Comparison of ENCODE assay signal across 10 cellular contexts in the genomic region with DNA sequence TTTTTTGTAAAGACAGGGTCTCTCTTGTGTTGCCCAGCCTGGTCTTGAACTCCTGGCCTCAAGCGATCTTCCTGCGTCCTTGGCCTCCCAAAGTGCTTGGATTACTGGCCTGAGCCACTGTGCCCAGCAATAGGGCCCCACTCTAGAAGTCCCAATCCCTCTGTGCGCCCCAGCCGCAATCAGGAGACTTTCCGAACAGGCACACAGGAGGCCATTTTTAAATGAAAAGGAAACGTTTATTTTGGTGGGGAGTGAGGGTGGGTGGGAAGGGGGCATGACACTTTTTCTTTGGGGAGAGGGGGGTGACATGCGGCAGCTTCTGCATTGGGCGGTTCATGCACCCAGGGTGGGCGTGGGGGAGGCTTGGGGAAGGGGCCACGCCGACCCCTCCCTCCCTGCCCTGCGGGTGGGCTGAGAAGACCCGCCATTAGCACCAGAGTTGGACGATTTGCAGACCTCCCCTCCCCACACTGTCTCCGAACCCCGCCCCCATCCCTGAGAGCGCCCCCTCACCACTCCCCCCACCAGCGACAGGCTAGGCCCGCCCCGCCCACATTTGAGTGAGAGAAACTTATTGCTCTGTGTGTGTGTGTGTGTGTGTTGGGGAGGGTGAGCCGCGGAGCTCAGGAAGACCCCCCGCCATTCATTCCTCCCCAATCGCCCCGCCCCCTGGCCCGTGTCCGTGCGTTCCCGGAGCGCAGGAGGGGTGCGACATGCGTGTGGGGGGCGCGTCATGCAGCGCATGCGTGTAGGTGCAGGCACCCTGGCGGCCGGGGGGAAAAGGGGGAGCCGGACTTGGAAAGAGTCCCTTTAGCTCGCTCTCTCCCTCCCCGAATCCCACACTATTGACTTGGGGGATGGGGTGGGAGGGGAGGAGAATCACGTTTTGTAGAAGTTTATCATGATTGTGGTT. TPM values are rescaled to one million over a fixed set of nuclear protein-coding genes. Genes with fewer than 3 reads are reported as not detected.
DNase-seq lines count a peak whose midpoint lies in the region; ATAC-seq and TF ChIP-seq lines count a peak whose summit lies in the region.
"Had no signal": no experiment of that assay in that cellular context is flagged by ENCODE, and none has a peak within 500 bp of the region (broad histone marks: within the 10 kb centered on the region; RNA-seq: fewer than 3 reads in every experiment).

No MANE protein-coding gene starts in this region.

- H3K9me3 ChIP-seq in left ventricle myocardium inferior (replicated peaks) = peaks cover 11% of the 10 kb centered on the region
- no peaks in the 10 kb centered on the region for H3K9me3 ChIP-seq in testis
- H3K9me3 ChIP-seq in spleen = peaks cover 0 to 12% (median 0%) of the 10 kb centered on the region in 8 donors

- no peak overlapping the region for H3K27ac Mint-ChIP-seq in activated CD4-positive, alpha-beta memory T cell treated with anti-CD3 and anti-CD28 coated beads for 36 hours
- no peak overlapping the region for H3K27ac Mint-ChIP-seq in activated CD4-positive, alpha-beta memory T cell treated with anti-CD3 and anti-CD28 coated beads, Interleukin-2, amount 10 ng/mL, durations not matched to agents 7 days and 5 days
- H3K27ac Mint-ChIP-seq in activated naive CD4-positive, alpha-beta T cell treated with anti-CD3 and anti-CD28 coated beads, Interleukin-2, amount 50 U/mL, for 72 hours = no peak overlapping the region

- no peak overlapping the region for H3K27ac ChIP-seq in left ventricle myocardium inferior (replicated peaks)
- no peak overlapping the region for H3K27ac ChIP-seq in testis
- no peak overlapping the region for H3K27ac ChIP-seq in spleen

- intact Hi-C loops in activated CD4-positive, alpha-beta memory T cell treated with anti-CD3 and anti-CD28 coated beads for 36 hours (cut with micrococcal nuclease) = no loop called here
- intact Hi-C loops in left ventricle myocardium inferior (cut with micrococcal nuclease) = no loop called here
- intact Hi-C loops in testis (cut with DNase I; ENCODE audit: low total_unique reads) = no loop called here
- intact Hi-C loops in spleen (cut with DNase I; ENCODE audit: low total_unique reads) = no loop called here

- peak; percentile 14 for DNase-seq in activated CD4-positive, alpha-beta memory T cell treated with anti-CD3 and anti-CD28 coated beads for 36 hours
- no peak for DNase-seq in activated CD4-positive, alpha-beta memory T cell treated with anti-CD3 and anti-CD28 coated beads, Interleukin-2, amount 10 ng/mL, durations not matched to agents 7 days and 5 days
- DNase-seq in NCI-H510A treated with DMSO at 0.1 percent for 48 hours (lab: John Stamatoyannopoulos, UW) = peak; percentile 56
- no peak for DNase-seq in left ventricle myocardium inferior
- peak; percentile 29 for DNase-seq in testis
- no peak for DNase-seq in NCI-H2029 (lab: John Stamatoyannopoulos, UW)
- DNase-seq in activated naive CD4-positive, alpha-beta T cell treated with anti-CD3 and anti-CD28 coated beads, Interleukin-2, amount 50 U/mL, for 72 hours (ENCODE audit: low spot score in 2 of 2) = no peak
- no peak for DNase-seq in spleen
- DNase-seq: activated T-cell treated with anti-CD3 and anti-CD28 coated beads, Interleukin-2, amount 50 U/mL, for 4 hours had no signal

- CTCF ChIA-PET in activated CD4-positive, alpha-beta memory T cell treated with anti-CD3 and anti-CD28 coated beads for 36 hours (lab: Charles Lee) = no interaction called here
- CTCF ChIA-PET in activated CD4-positive, alpha-beta memory T cell treated with anti-CD3 and anti-CD28 coated beads, Interleukin-2, amount 10 ng/mL, durations not matched to agents 7 days and 5 days (lab: Charles Lee) = no interaction called here

- no peaks in the 10 kb centered on the region for H3K36me3 Mint-ChIP-seq in activated CD4-positive, alpha-beta memory T cell treated with anti-CD3 and anti-CD28 coated beads for 36 hours
- H3K36me3 Mint-ChIP-seq in activated CD4-positive, alpha-beta memory T cell treated with anti-CD3 and anti-CD28 coated beads, Interleukin-2, amount 10 ng/mL, durations not matched to agents 7 days and 5 days (ENCODE audit: low read depth) = no peaks in the 10 kb centered on the region
- H3K36me3 Mint-ChIP-seq in activated naive CD4-positive, alpha-beta T cell treated with anti-CD3 and anti-CD28 coated beads, Interleukin-2, amount 50 U/mL, for 72 hours = peaks cover 5 to 15% of the 10 kb centered on the region in 2 donors

- H3K4me1 ChIP-seq in left ventricle myocardium inferior = peaks cover 9% of the 10 kb centered on the region
- H3K4me1 ChIP-seq in testis = no peaks in the 10 kb centered on the region
- H3K4me1 ChIP-seq in spleen = peaks cover 0 to 32% (median 4%) of the 10 kb centered on the region in 6 donors

- no peak for ATAC-seq in activated naive CD4-positive, alpha-beta T cell treated with anti-CD3 and anti-CD28 coated beads, Interleukin-2, amount 50 U/mL, for 72 hours

- peaks cover 9% of the 10 kb centered on the region for H3K36me3 ChIP-seq in left ventricle myocardium inferior
- no peaks in the 10 kb centered on the region for H3K36me3 ChIP-seq in testis (ENCODE audit: low read depth, missing control alignments)
- H3K36me3 ChIP-seq in spleen = no peaks in the 10 kb centered on the region

- WGBS in testis, 2 donors = 1 to 8% methylated on average over 13 to 40 of the region's 42 CpGs
- 2 to 7% (median 5%) methylated on average over 16 to 42 of the region's 42 CpGs for WGBS in spleen, 5 donors

- H3K9me3 Mint-ChIP-seq in activated CD4-positive, alpha-beta memory T cell treated with anti-CD3 and anti-CD28 coated beads for 36 hours = no peaks in the 10 kb centered on the region
- H3K9me3 Mint-ChIP-seq in activated CD4-positive, alpha-beta memory T cell treated with anti-CD3 and anti-CD28 coated beads, Interleukin-2, amount 10 ng/mL, durations not matched to agents 7 days and 5 days = no peaks in the 10 kb centered on the region
- peaks cover 0 to 4% of the 10 kb centered on the region in 2 donors for H3K9me3 Mint-ChIP-seq in activated naive CD4-positive, alpha-beta T cell treated with anti-CD3 and anti-CD28 coated beads, Interleukin-2, amount 50 U/mL, for 72 hours
- H3K9me3 Mint-ChIP-seq: activated T-cell treated with anti-CD3 and anti-CD28 coated beads, Interleukin-2, amount 50 U/mL, for 4 hours had no signal

- H3K4me3 ChIP-seq in left ventricle myocardium inferior (peak overlapping the region; percentile 36), testis (peak overlapping the region in 1 of 2 donors; percentile 43), spleen (no peak overlapping the region)

- H3K4me1 Mint-ChIP-seq in activated CD4-positive, alpha-beta memory T cell treated with anti-CD3 and anti-CD28 coated beads for 36 hours (ENCODE audit: low read depth) = peaks cover 17% of the 10 kb centered on the region
- H3K4me1 Mint-ChIP-seq in activated CD4-positive, alpha-beta memory T cell treated with anti-CD3 and anti-CD28 coated beads, Interleukin-2, amount 10 ng/mL, durations not matched to agents 7 days and 5 days = peaks cover 9% of the 10 kb centered on the region

- H3K4me3 Mint-ChIP-seq in activated CD4-positive, alpha-beta memory T cell treated with anti-CD3 and anti-CD28 coated beads for 36 hours = no peak overlapping the region
- H3K4me3 Mint-ChIP-seq in activated CD4-positive, alpha-beta memory T cell treated with anti-CD3 and anti-CD28 coated beads, Interleukin-2, amount 10 ng/mL, durations not matched to agents 7 days and 5 days = no peak overlapping the region
- H3K4me3 Mint-ChIP-seq: activated T-cell treated with anti-CD3 and anti-CD28 coated beads, Interleukin-2, amount 50 U/mL, for 4 hours had no signal

- no peak for TF ChIP-seq POLR2A in testis (IDR thresholded peaks at IDR 0.05)
- no peak for TF ChIP-seq POLR2A in spleen (IDR thresholded peaks at IDR 0.05)

- POLR2A ChIA-PET in activated CD4-positive, alpha-beta memory T cell treated with anti-CD3 and anti-CD28 coated beads for 36 hours (lab: Charles Lee) = no interaction called here
- POLR2A ChIA-PET in activated CD4-positive, alpha-beta memory T cell treated with anti-CD3 and anti-CD28 coated beads, Interleukin-2, amount 10 ng/mL, durations not matched to agents 7 days and 5 days (lab: Charles Lee) = no interaction called here

- H3K27me3 ChIP-seq in left ventricle myocardium inferior (ENCODE audit: low read depth) (peaks cover 73% of the 10 kb centered on the region), testis (no peaks in the 10 kb centered on the region), spleen (replicated peaks in 1 of 7) (peaks cover 0 to 93% (median 52%) of the 10 kb centered on the region in 7 donors)

- no peak for TF ChIP-seq CTCF in left ventricle myocardium inferior (IDR thresholded peaks at IDR 0.05; ENCODE audit: borderline replicate concordance)
- no peak for TF ChIP-seq CTCF in testis (IDR thresholded peaks at IDR 0.05)
- TF ChIP-seq CTCF in spleen (IDR thresholded peaks at IDR 0.05 in 8 of 11, conservative IDR thresholded peaks at IDR 0.05 in 3 of 11) = no peak

- peaks cover 60% of the 10 kb centered on the region for H3K27me3 Mint-ChIP-seq in activated CD4-positive, alpha-beta memory T cell treated with anti-CD3 and anti-CD28 coated beads for 36 hours
- H3K27me3 Mint-ChIP-seq in activated CD4-positive, alpha-beta memory T cell treated with anti-CD3 and anti-CD28 coated beads, Interleukin-2, amount 10 ng/mL, durations not matched to agents 7 days and 5 days = peaks cover 65% of the 10 kb centered on the region

RNA-seq across cellular contexts. Expression of a gene that starts 17.2 kb away (rescaled TPM):
- 1 to 10 TPM; 5.4 to 6.2 TPM for total RNA-seq in activated CD4-positive, alpha-beta memory T cell treated with anti-CD3 and anti-CD28 coated beads for 36 hours
- total RNA-seq in activated CD4-positive, alpha-beta memory T cell treated with anti-CD3 and anti-CD28 coated beads, Interleukin-2, amount 10 ng/mL, durations not matched to agents 7 days and 5 days = 1 to 10 TPM; 4.2 to 4.3 TPM
- 2.6 TPM for total RNA-seq in left ventricle myocardium inferior
- 10 to 100 TPM in 1 of 2 donors, 1 to 10 TPM in 1; 6.9 to 16.0 TPM for total RNA-seq in testis
- polyA plus RNA-seq in testis (ENCODE audit: insufficient read depth, low read depth, low replicate concordance) = 7.7 TPM
- 10 to 100 TPM in 1 of 2 donors, 1 to 10 TPM in 1; 5.1 to 24.1 TPM for total RNA-seq in activated naive CD4-positive, alpha-beta T cell treated with anti-CD3 and anti-CD28 coated beads, Interleukin-2, amount 50 U/mL, for 72 hours
- total RNA-seq in spleen = 10 to 100 TPM in 2 of 7 donors, 1 to 10 TPM in 5; 2.6 to 20.8 (median 7.1) TPM
- polyA plus RNA-seq in spleen = 1 to 10 TPM in 1 of 3 donors, under 1 TPM in 2; 0.72 to 2.6 (median 0.74) TPM

RNA-seq across cellular contexts. Expression of a gene that starts 53.5 kb away (rescaled TPM):
- total RNA-seq in activated CD4-positive, alpha-beta memory T cell treated with anti-CD3 and anti-CD28 coated beads for 36 hours = 10 to 100 TPM; 88.8 to 99.8 TPM
- 1 to 10 TPM; 3.2 to 3.9 TPM for total RNA-seq in activated CD4-positive, alpha-beta memory T cell treated with anti-CD3 and anti-CD28 coated beads, Interleukin-2, amount 10 ng/mL, durations not matched to agents 7 days and 5 days
- total RNA-seq in left ventricle myocardium inferior (0.05 TPM), testis (1 to 10 TPM; 1.3 to 2.0 TPM), spleen (1 to 10 TPM; 1.5 to 3.4 (median 2.3) TPM)
- polyA plus RNA-seq in testis (ENCODE audit: insufficient read depth, low read depth, low replicate concordance) (11.5 TPM), spleen (1 to 10 TPM; 4.5 to 6.4 (median 5.0) TPM)
- 100 to 1,000 TPM in 1 of 2 donors, 10 to 100 TPM in 1; 90.8 to 166 TPM for total RNA-seq in activated naive CD4-positive, alpha-beta T cell treated with anti-CD3 and anti-CD28 coated beads, Interleukin-2, amount 50 U/mL, for 72 hours
- total RNA-seq: mononuclear cell had no signal

Comparison
In these comparisons a context has a peak if more than half of its experiments do, and no peak if none do; other contexts are left out.
1. DNase-seq: peak in activated CD4-positive, alpha-beta memory T cell treated with anti-CD3 and anti-CD28 coated beads for 36 hours (single experiment), NCI-H510A treated with DMSO at 0.1 percent for 48 hours (single experiment) and testis (single experiment); none in activated CD4-positive, alpha-beta memory T cell treated with anti-CD3 and anti-CD28 coated beads, Interleukin-2, amount 10 ng/mL, durations not matched to agents 7 days and 5 days (single experiment), left ventricle myocardium inferior (single experiment), NCI-H2029 (single experiment), activated naive CD4-positive, alpha-beta T cell treated with anti-CD3 and anti-CD28 coated beads, Interleukin-2, amount 50 U/mL, for 72 hours (0 of 2) and spleen (single experiment).
2. RNA of a gene that starts 53.5 kb away (total RNA-seq): 90.8 to 166 TPM in activated naive CD4-positive, alpha-beta T cell treated with anti-CD3 and anti-CD28 coated beads, Interleukin-2, amount 50 U/mL, for 72 hours and 88.8 to 99.8 TPM in activated CD4-positive, alpha-beta memory T cell treated with anti-CD3 and anti-CD28 coated beads for 36 hours; 3.2 to 3.9 TPM in activated CD4-positive, alpha-beta memory T cell treated with anti-CD3 and anti-CD28 coated beads, Interleukin-2, amount 10 ng/mL, durations not matched to agents 7 days and 5 days, 1.5 to 3.4 TPM in spleen, 1.3 to 2.0 TPM in testis and 0.05 TPM in left ventricle myocardium inferior (single experiment); every median in the first group is over 10 times any median in the second.